ENCODE assay signal across 1 cellular context in the genomic region with DNA sequence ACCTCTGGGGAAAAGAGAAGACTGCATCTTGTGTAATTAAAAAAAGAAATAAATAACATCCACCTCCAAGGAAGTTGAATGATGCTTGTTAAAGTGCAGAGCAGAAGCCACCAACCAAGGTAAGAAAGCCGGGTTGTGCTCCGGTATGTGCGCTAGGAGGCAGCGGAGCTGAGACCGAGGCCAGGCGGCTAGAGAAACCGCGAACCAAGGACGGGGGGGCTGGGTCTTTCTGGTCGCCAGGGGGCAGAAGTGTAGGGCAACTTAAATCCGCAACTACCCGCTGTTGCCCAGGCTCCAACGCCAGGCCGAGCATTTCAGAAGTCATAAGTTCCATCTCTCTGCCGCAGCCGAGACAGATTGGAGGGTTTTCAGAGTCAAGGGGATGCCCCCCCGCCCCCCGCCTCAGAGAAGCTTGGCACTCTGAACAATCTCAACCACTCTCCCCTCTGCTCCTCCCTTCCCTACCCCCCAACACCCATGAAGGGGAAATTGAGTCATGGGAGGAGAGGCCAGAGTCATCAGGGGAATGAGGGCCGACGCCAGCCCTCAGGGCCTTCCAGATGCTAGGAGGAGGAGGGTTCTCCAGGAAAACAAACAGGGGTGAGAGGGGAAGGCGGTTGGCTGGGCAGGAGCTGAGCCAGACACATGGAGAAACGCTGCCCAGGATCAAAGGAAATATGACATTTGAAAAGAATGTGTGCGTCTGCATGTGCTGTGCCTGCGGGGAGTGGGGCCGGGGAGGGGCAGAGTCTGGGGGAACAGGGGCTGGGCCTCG.
TF ChIP-seq lines count a peak whose summit lies in the region.

No MANE protein-coding gene starts in this region.

TF ChIP-seq in Ishikawa, 13 proteins besides CTCF, POLR2A, EP300 and RAD21 (continued from another document):
- no peak for TF ChIP-seq REST (IDR thresholded peaks at IDR 0.05; ENCODE audit: low read depth)
TF ChIP-seq in Ishikawa: peak in this region for 3.
